ENCODE assay signal across 16 cellular contexts in genomic region chr6:157070403-157071107, GRCh38.
DNase-seq lines count a peak whose midpoint lies in the region; ATAC-seq, FAIRE-seq and TF ChIP-seq lines count a peak whose summit lies in the region.
"Had no signal": no experiment of that assay in that cellular context is flagged by ENCODE, and none has a peak within 500 bp of the region (broad histone marks: within the 10 kb centered on the region; RNA-seq: fewer than 3 reads in every experiment).

No MANE protein-coding gene starts in this region.

- CTCF ChIA-PET in activated CD8-positive, alpha-beta T cell treated with anti-CD3 and anti-CD28 coated beads for 36 hours (lab: Charles Lee): interaction anchor here (0.7 to 2.0 kb wide), 5 partner anchors 8 to 14 kb away, joined by 3 to 9 read pairs (median 3); no protein-coding TSS in a partner anchor
- CTCF ChIA-PET in activated CD4-positive, alpha-beta memory T cell treated with anti-CD3 and anti-CD28 coated beads, Interleukin-2, amount 10 ng/mL, durations not matched to agents 7 days and 5 days (lab: Charles Lee): interaction anchor here (0.8 to 1.0 kb wide), 2 partner anchors 37 to 264 kb away, joined by 3 read pairs; no protein-coding TSS in a partner anchor

- no peak overlapping the region for H2AFZ ChIP-seq in Karpas-422 (ENCODE audit: low read length)
- H2AFZ ChIP-seq in keratinocyte (ENCODE audit: control insufficient read depth, low read length): no peak overlapping the region

- peaks cover 11% of the 10 kb centered on the region for H3K36me3 Mint-ChIP-seq in activated CD8-positive, alpha-beta T cell treated with anti-CD3 and anti-CD28 coated beads for 36 hours (ENCODE audit: low read depth)
- peaks cover 18% of the 10 kb centered on the region for H3K36me3 Mint-ChIP-seq in activated CD4-positive, alpha-beta memory T cell treated with anti-CD3 and anti-CD28 coated beads, Interleukin-2, amount 10 ng/mL, durations not matched to agents 7 days and 5 days (ENCODE audit: low read depth)

- peak overlapping the region; percentile 59 for H3K9ac ChIP-seq in Karpas-422 (ENCODE audit: low read length)
- H3K9ac ChIP-seq in keratinocyte (ENCODE audit: control insufficient read depth, extremely low read depth, insufficient read depth, low read length): no peak overlapping the region
- H3K9ac ChIP-seq: BLaER1 had no signal

- DNase-seq in DMS79 (lab: John Stamatoyannopoulos, UW) (peak; percentile 70), Karpas-422 (peak; percentile 65), astrocyte of the spinal cord (ENCODE audit: low read depth, low spot score) (peak; percentile 46), keratinocyte (ENCODE audit: low read depth, low spot score) (no peak)
- DNase-seq in activated CD8-positive, alpha-beta T cell treated with anti-CD3 and anti-CD28 coated beads for 36 hours: no peak
- no peak for DNase-seq in activated CD4-positive, alpha-beta memory T cell treated with anti-CD3 and anti-CD28 coated beads, Interleukin-2, amount 10 ng/mL, durations not matched to agents 7 days and 5 days
- DNase-seq: activated naive CD8-positive, alpha-beta T cell treated with anti-CD3 and anti-CD28 coated beads for 36 hours; GF-D8; MM.1S; NCI-H526; stimulated activated CD4-positive, alpha-beta T cell treated with anti-CD3 and anti-CD28 coated beads, Interleukin-4, amount 100 ng/mL, for 24 hours; stimulated activated naive CD8-positive, alpha-beta T cell treated with anti-CD3 and anti-CD28 coated beads, Interleukin-15, Interleukin-2, amounts not matched to agents 100 U/mL and 50 U/mL, for 24 hours had no signal

- H3K9me1 ChIP-seq in keratinocyte (ENCODE audit: control insufficient read depth, extremely low read depth, insufficient read depth, low read length): no peaks in the 10 kb centered on the region

- dilution Hi-C loops in keratinocyte (cut with MboI; ENCODE audit: extremely low pct_ligation_motif_present, low sequenced_read_pairs): no loop called here

- no peaks in the 10 kb centered on the region for H3K9me2 ChIP-seq in Karpas-422 (replicated peaks; ENCODE audit: insufficient read depth, low read length)

- peaks cover 95% of the 10 kb centered on the region for H3K4me1 ChIP-seq in Karpas-422 (ENCODE audit: low read length)
- H3K4me1 ChIP-seq in keratinocyte (ENCODE audit: control insufficient read depth, extremely low read depth, insufficient read depth, low read length): peaks cover 12% of the 10 kb centered on the region

- H3K4me2 ChIP-seq in Karpas-422 (ENCODE audit: low read depth, low read length, poor library complexity, severe bottlenecking) (peak overlapping the region; percentile 73), keratinocyte (ENCODE audit: control insufficient read depth, extremely low read depth, insufficient read depth, low read depth, low read length) (peak overlapping the region; percentile 26)
- H3K4me2 ChIP-seq: BLaER1 had no signal

- H3K27me3 Mint-ChIP-seq in activated CD8-positive, alpha-beta T cell treated with anti-CD3 and anti-CD28 coated beads for 36 hours: no peaks in the 10 kb centered on the region
- H3K27me3 Mint-ChIP-seq in activated CD4-positive, alpha-beta memory T cell treated with anti-CD3 and anti-CD28 coated beads, Interleukin-2, amount 10 ng/mL, durations not matched to agents 7 days and 5 days: no peaks in the 10 kb centered on the region
- H3K27me3 Mint-ChIP-seq: activated naive CD8-positive, alpha-beta T cell treated with anti-CD3 and anti-CD28 coated beads for 36 hours had no signal

- H3K79me2 ChIP-seq in Karpas-422 (ENCODE audit: low read length) (peaks cover 95% of the 10 kb centered on the region), keratinocyte (ENCODE audit: control insufficient read depth, insufficient read depth, low read length) (no peaks in the 10 kb centered on the region)

- H3K4me3 Mint-ChIP-seq in activated CD8-positive, alpha-beta T cell treated with anti-CD3 and anti-CD28 coated beads for 36 hours: no peak overlapping the region
- no peak overlapping the region for H3K4me3 Mint-ChIP-seq in activated CD4-positive, alpha-beta memory T cell treated with anti-CD3 and anti-CD28 coated beads, Interleukin-2, amount 10 ng/mL, durations not matched to agents 7 days and 5 days
- H3K4me3 Mint-ChIP-seq: activated naive CD8-positive, alpha-beta T cell treated with anti-CD3 and anti-CD28 coated beads for 36 hours had no signal

- POLR2A ChIA-PET in activated CD8-positive, alpha-beta T cell treated with anti-CD3 and anti-CD28 coated beads for 36 hours (lab: Charles Lee): no interaction called here
- POLR2A ChIA-PET in activated CD4-positive, alpha-beta memory T cell treated with anti-CD3 and anti-CD28 coated beads, Interleukin-2, amount 10 ng/mL, durations not matched to agents 7 days and 5 days (lab: Charles Lee): interaction anchor here (0.7 to 1.4 kb wide), 2 partner anchors 8 to 600 kb away, joined by 3 to 4 read pairs; no protein-coding TSS in a partner anchor

- H3K36me3 ChIP-seq in Karpas-422 (ENCODE audit: insufficient read depth, low read length): 0 out of 2 replicates have a peak, but pooled peaks cover 5% of the 10 kb centered on the region
- H3K36me3 ChIP-seq in keratinocyte (ENCODE audit: control insufficient read depth in 2 of 2, extremely low read depth in 1 of 2, insufficient read depth in 2 of 2, low read length in 2 of 2): no peaks in the 10 kb centered on the region

- H3K9me3 Mint-ChIP-seq in activated CD8-positive, alpha-beta T cell treated with anti-CD3 and anti-CD28 coated beads for 36 hours: no peaks in the 10 kb centered on the region
- H3K9me3 Mint-ChIP-seq in activated CD4-positive, alpha-beta memory T cell treated with anti-CD3 and anti-CD28 coated beads, Interleukin-2, amount 10 ng/mL, durations not matched to agents 7 days and 5 days: no peaks in the 10 kb centered on the region
- H3K9me3 Mint-ChIP-seq: activated naive CD8-positive, alpha-beta T cell treated with anti-CD3 and anti-CD28 coated beads for 36 hours had no signal

- in situ Hi-C loops in astrocyte of the spinal cord (cut with HindIII; ENCODE audit: low sequenced_read_pairs): no loop called here

- intact Hi-C loops in activated CD8-positive, alpha-beta T cell treated with anti-CD3 and anti-CD28 coated beads for 36 hours (cut with micrococcal nuclease): no loop called here

- TF ChIP-seq CTCF in astrocyte of the spinal cord (IDR thresholded peaks at IDR 0.05; ENCODE audit: low read depth, low read length) (no peak), keratinocyte (optimal IDR thresholded peaks at IDR 0.05 in 1 of 3, IDR thresholded peaks at IDR 0.05 in 1 of 3, conservative IDR thresholded peaks at IDR 0.05 in 1 of 3; ENCODE audit: extremely low read depth in 1 of 3, insufficient read depth in 2 of 3, low read length in 3 of 3) (no peak)
- no peak for TF ChIP-seq CTCF in activated CD8-positive, alpha-beta T cell treated with anti-CD3 and anti-CD28 coated beads for 36 hours (IDR thresholded peaks at IDR 0.05)

- no peaks in the 10 kb centered on the region for H3K9me3 ChIP-seq in Karpas-422 (ENCODE audit: low read length)
- no peaks in the 10 kb centered on the region for H3K9me3 ChIP-seq in keratinocyte (ENCODE audit: control insufficient read depth, low read depth, low read length)
- H3K9me3 ChIP-seq: BLaER1 had no signal

- peaks cover 68% of the 10 kb centered on the region for H3K4me1 Mint-ChIP-seq in activated CD8-positive, alpha-beta T cell treated with anti-CD3 and anti-CD28 coated beads for 36 hours (ENCODE audit: low read depth)
- peaks cover 46% of the 10 kb centered on the region for H3K4me1 Mint-ChIP-seq in activated CD4-positive, alpha-beta memory T cell treated with anti-CD3 and anti-CD28 coated beads, Interleukin-2, amount 10 ng/mL, durations not matched to agents 7 days and 5 days

- peak overlapping the region; percentile 38 for H3K4me3 ChIP-seq in Karpas-422 (ENCODE audit: low read length)
- no peak overlapping the region for H3K4me3 ChIP-seq in astrocyte of the spinal cord (ENCODE audit: low read depth, low read length)
- no peak overlapping the region for H3K4me3 ChIP-seq in keratinocyte (ENCODE audit: control insufficient read depth in 2 of 3, extremely low read depth in 1 of 3, insufficient read depth in 2 of 3, low read depth in 1 of 3, low read length in 3 of 3)
- H3K4me3 ChIP-seq: BLaER1 had no signal

- no peak overlapping the region for H3K27ac Mint-ChIP-seq in activated CD8-positive, alpha-beta T cell treated with anti-CD3 and anti-CD28 coated beads for 36 hours
- H3K27ac Mint-ChIP-seq in activated CD4-positive, alpha-beta memory T cell treated with anti-CD3 and anti-CD28 coated beads, Interleukin-2, amount 10 ng/mL, durations not matched to agents 7 days and 5 days: no peak overlapping the region
- H3K27ac Mint-ChIP-seq: activated naive CD8-positive, alpha-beta T cell treated with anti-CD3 and anti-CD28 coated beads for 36 hours had no signal

- peak overlapping the region; percentile 92 for H3K27ac ChIP-seq in Karpas-422 (ENCODE audit: low read length)
- H3K27ac ChIP-seq in keratinocyte (ENCODE audit: control insufficient read depth, insufficient read depth, low read length): no peak overlapping the region
- H3K27ac ChIP-seq: BLaER1, HL-60 had no signal

- FAIRE-seq in keratinocyte (lab: Jason Lieb, UNC): no peak

- ATAC-seq in GM19023 (IDR thresholded peaks at IDR 0.05; ENCODE audit: unreplicated experiment) (no peak), HG02981 (IDR thresholded peaks at IDR 0.05; ENCODE audit: unreplicated experiment) (no peak)
- no peak for ATAC-seq in activated CD8-positive, alpha-beta T cell treated with anti-CD3 and anti-CD28 coated beads for 36 hours
- ATAC-seq: stimulated activated naive CD8-positive, alpha-beta T cell treated with anti-CD3 and anti-CD28 coated beads, Interleukin-15, Interleukin-2, amounts not matched to agents 100 U/mL and 50 U/mL, for 24 hours had no signal

- H4K20me1 ChIP-seq in Karpas-422 (ENCODE audit: insufficient read depth, low read depth, low read length) (no peaks in the 10 kb centered on the region), keratinocyte (ENCODE audit: control insufficient read depth, extremely low read depth, insufficient read depth, low read length) (no peaks in the 10 kb centered on the region)

- H3K27me3 ChIP-seq in Karpas-422 (ENCODE audit: low read length): no peaks in the 10 kb centered on the region
- no peaks in the 10 kb centered on the region for H3K27me3 ChIP-seq in keratinocyte (ENCODE audit: control insufficient read depth, extremely low read depth, insufficient read depth, low read length)
- H3K27me3 ChIP-seq: BLaER1 had no signal

Comparison
In these comparisons a context has a peak if more than half of its experiments do, and no peak if none do; other contexts are left out.
1. DNase-seq: peak in DMS79 (single experiment), Karpas-422 (single experiment) and astrocyte of the spinal cord (single experiment); none in keratinocyte (single experiment), activated CD8-positive, alpha-beta T cell treated with anti-CD3 and anti-CD28 coated beads for 36 hours (single experiment) and activated CD4-positive, alpha-beta memory T cell treated with anti-CD3 and anti-CD28 coated beads, Interleukin-2, amount 10 ng/mL, durations not matched to agents 7 days and 5 days (single experiment).